Comparison of ENCODE assay signal across 8 cellular contexts in genomic region chr18:76709659-76710645, GRCh38.
DNase-seq lines count a peak whose midpoint lies in the region; ATAC-seq and TF ChIP-seq lines count a peak whose summit lies in the region.

No MANE protein-coding gene starts in this region.

- H3K4me1 ChIP-seq in upper lobe of right lung, result no peaks in the 10 kb centered on the region

- DNase-seq in DMS53 treated with DMSO at 0.1 percent for 48 hours (lab: John Stamatoyannopoulos, UW; ENCODE audit: unreplicated experiment) (peak; percentile 83), LNCaP clone FGC (ENCODE audit: low read depth) (peak; percentile 34), RWPE1 (ENCODE audit: low spot score) (peak; percentile 49), fibroblast of villous mesenchyme (ENCODE audit: low read depth) (peak; percentile 76), omental fat pad (ENCODE audit: low spot score) (peak; percentile 46), upper lobe of right lung (peak; percentile 78)

- H3K27ac ChIP-seq in RWPE1 (no peak overlapping the region), upper lobe of right lung (no peak overlapping the region)

- H3K36me3 ChIP-seq in upper lobe of right lung, result no peaks in the 10 kb centered on the region

- no peaks in the 10 kb centered on the region for H3K27me3 ChIP-seq in upper lobe of right lung

- no peaks in the 10 kb centered on the region for H3K27me3 Mint-ChIP-seq in activated T-helper 17 cell treated with anti-CD3 and anti-CD28 coated beads, Interleukin-2, amount 50 U/mL, for 72 hours

- no peaks in the 10 kb centered on the region for H3K9me3 ChIP-seq in upper lobe of right lung

- no peak overlapping the region for H3K4me3 Mint-ChIP-seq in activated T-helper 17 cell treated with anti-CD3 and anti-CD28 coated beads, Interleukin-2, amount 50 U/mL, for 72 hours

- H3K27ac Mint-ChIP-seq in activated T-helper 17 cell treated with anti-CD3 and anti-CD28 coated beads, Interleukin-2, amount 50 U/mL, for 72 hours, result no peak overlapping the region

- POLR2A ChIA-PET in RWPE1 (lab: Yijun Ruan, JAX; ENCODE audit: low non-redundant PET), result no interaction called here

- TF ChIP-seq CTCF in LNCaP clone FGC (IDR thresholded peaks at IDR 0.05; ENCODE audit: control insufficient read depth, extremely low read depth, insufficient read depth) (peak; percentile 91), RWPE1 (conservative IDR thresholded peaks at IDR 0.05; ENCODE audit: low read depth) (peak; percentile 97), fibroblast of villous mesenchyme (IDR thresholded peaks at IDR 0.05; ENCODE audit: insufficient read depth, low read depth, low read length) (peak; percentile 89), omental fat pad (IDR thresholded peaks at IDR 0.05) (peak in 2 of 3 donors; percentile 33 to 74), upper lobe of right lung (IDR thresholded peaks at IDR 0.05) (peak; percentile 93)

- ATAC-seq in GM21825 (IDR thresholded peaks at IDR 0.05; ENCODE audit: unreplicated experiment) (peak; percentile 92), omental fat pad (ENCODE audit: low FRiP score) (peak; percentile 78), upper lobe of right lung (peak; percentile 93)
- ATAC-seq in activated T-helper 17 cell treated with anti-CD3 and anti-CD28 coated beads, Interleukin-2, amount 50 U/mL, for 72 hours (replicated peaks), result peak; percentile 82

- H3K4me1 Mint-ChIP-seq in activated T-helper 17 cell treated with anti-CD3 and anti-CD28 coated beads, Interleukin-2, amount 50 U/mL, for 72 hours, result no peaks in the 10 kb centered on the region

- intact Hi-C loops in upper lobe of right lung (cut with DNase I), result loop anchor here (10.0 kb wide), 1 partner anchor 305 kb away; no protein-coding TSS in a partner anchor

- H3K4me3 ChIP-seq in LNCaP clone FGC (ENCODE audit: low read depth, low read length), result no peak overlapping the region
- no peak overlapping the region for H3K4me3 ChIP-seq in fibroblast of villous mesenchyme (ENCODE audit: low read depth, low read length)
- H3K4me3 ChIP-seq in upper lobe of right lung, result no peak overlapping the region

- no peaks in the 10 kb centered on the region for H3K9me3 Mint-ChIP-seq in activated T-helper 17 cell treated with anti-CD3 and anti-CD28 coated beads, Interleukin-2, amount 50 U/mL, for 72 hours

- CTCF ChIA-PET in RWPE1 (lab: Yijun Ruan, JAX), result interaction anchor here (0.6 to 1.6 kb wide), 7 partner anchors 8 to 1189 kb away, joined by 3 to 9 read pairs (median 6); no protein-coding TSS in a partner anchor

- H3K36me3 Mint-ChIP-seq in activated T-helper 17 cell treated with anti-CD3 and anti-CD28 coated beads, Interleukin-2, amount 50 U/mL, for 72 hours (ENCODE audit: low read depth), result no peaks in the 10 kb centered on the region
